8 cellular contexts compared by ENCODE assay signal in genomic region chr1:186680031-186681012, GRCh38. TPM values are rescaled to one million over a fixed set of nuclear protein-coding genes. Genes with fewer than 3 reads are reported as not detected.
DNase-seq lines count a peak whose midpoint lies in the region; ATAC-seq, FAIRE-seq and TF ChIP-seq lines count a peak whose summit lies in the region.

Gene PTGS2, minus strand, starts transcription at chr1:186680423. Its CDS starts 133 bp downstream, at chr1:186680290.

- H3K27ac Mint-ChIP-seq in astrocyte (ENCODE audit: unreplicated experiment) (peak within 1 kb of the TSS; percentile 94), progenitor cell of endocrine pancreas (peak within 1 kb of the TSS; percentile 90)

- peak; percentile 74 for TF ChIP-seq CTCF in RWPE1 (conservative IDR thresholded peaks at IDR 0.05; ENCODE audit: low read depth)
- TF ChIP-seq CTCF in astrocyte (IDR thresholded peaks at IDR 0.05; ENCODE audit: insufficient read depth, low read depth, low read length): peak; percentile 39
- TF ChIP-seq CTCF in progenitor cell of endocrine pancreas (IDR thresholded peaks at IDR 0.05; ENCODE audit: unreplicated experiment): peak; percentile 65

- peak within 1 kb of the TSS; percentile 95 for H3K4me3 Mint-ChIP-seq in astrocyte (ENCODE audit: unreplicated experiment)
- H3K4me3 Mint-ChIP-seq in progenitor cell of endocrine pancreas (ENCODE audit: low read depth): peak within 1 kb of the TSS; percentile 86

- peaks cover 2% of the 10 kb centered on the region for H3K4me1 ChIP-seq in astrocyte (ENCODE audit: insufficient read depth, low read length)

- FAIRE-seq in astrocyte (lab: Jason Lieb, UNC): peak; percentile 83

- peak; percentile 92 for ATAC-seq in GM21447 (IDR thresholded peaks at IDR 0.05; ENCODE audit: unreplicated experiment)

- no peaks in the 10 kb centered on the region for H3K27me3 ChIP-seq in astrocyte (ENCODE audit: insufficient read depth, low read length)

- peak within 1 kb of the TSS; percentile 96 for H3K9ac ChIP-seq in astrocyte (ENCODE audit: low read length)

- no peaks in the 10 kb centered on the region for H4K20me1 ChIP-seq in astrocyte (ENCODE audit: insufficient read depth, low read length)

- H3K9me3 ChIP-seq in astrocyte (ENCODE audit: insufficient read depth, low read depth, low read length): no peaks in the 10 kb centered on the region

- H3K36me3 ChIP-seq in astrocyte (ENCODE audit: insufficient read depth, low read length): peaks cover 11% of the 10 kb centered on the region

- no peaks in the 10 kb centered on the region for H3K27me3 Mint-ChIP-seq in astrocyte (ENCODE audit: low read depth, unreplicated experiment)
- H3K27me3 Mint-ChIP-seq in progenitor cell of endocrine pancreas: peaks cover 30% of the 10 kb centered on the region

- peak within 1 kb of the TSS; percentile 92 for H3K27ac ChIP-seq in RWPE1
- H3K27ac ChIP-seq in astrocyte (ENCODE audit: low read depth, low read length): peak within 1 kb of the TSS; percentile 92

- POLR2A ChIA-PET in RWPE1 (lab: Yijun Ruan, JAX; ENCODE audit: low non-redundant PET): interaction anchor here (0.7 kb wide), 1 partner anchor 200 kb away, joined by 3 read pairs; no protein-coding TSS in a partner anchor

- H3K9me3 Mint-ChIP-seq in astrocyte (ENCODE audit: unreplicated experiment) (no peaks in the 10 kb centered on the region), progenitor cell of endocrine pancreas (ENCODE audit: low read depth) (no peaks in the 10 kb centered on the region)

- peak within 1 kb of the TSS; percentile 80 for H2AFZ ChIP-seq in astrocyte (ENCODE audit: low read depth, low read length)

- CTCF ChIA-PET in RWPE1 (lab: Yijun Ruan, JAX): interaction anchor here (0.6 to 3.0 kb wide), 10 partner anchors 25 to 262 kb away, joined by 3 to 24 read pairs (median 4); no protein-coding TSS in a partner anchor

- H3K36me3 Mint-ChIP-seq in astrocyte (ENCODE audit: low read depth, unreplicated experiment) (no peaks in the 10 kb centered on the region), progenitor cell of endocrine pancreas (ENCODE audit: insufficient read depth) (no peaks in the 10 kb centered on the region)

- DNase-seq in DMS53 treated with DMSO at 0.1 percent for 48 hours (lab: John Stamatoyannopoulos, UW; ENCODE audit: unreplicated experiment) (peak; percentile 78), HUDEP-2 (lab: John Stamatoyannopoulos, UW; ENCODE audit: unreplicated experiment in 76 of 76) (peak in 59 of 76 experiments; percentile 2 to 68 (median 27)), RWPE1 (ENCODE audit: low spot score) (peak; percentile 90), astrocyte (ENCODE audit: low read depth) (peak; percentile 93), hepatic stellate cell (ENCODE audit: low spot score) (peak; percentile 80), progenitor cell of endocrine pancreas (ENCODE audit: low spot score, unreplicated experiment) (peak; percentile 63), DMS114 treated with DMSO at 0.1 percent for 48 hours (lab: John Stamatoyannopoulos, UW; ENCODE audit: unreplicated experiment) (no peak)

- H3K79me2 ChIP-seq in astrocyte (ENCODE audit: insufficient read depth, low read length): peaks cover 6% of the 10 kb centered on the region

- H3K4me3 ChIP-seq in astrocyte (ENCODE audit: insufficient read depth, low read depth, low read length): peak within 1 kb of the TSS; percentile 92

- H3K4me1 Mint-ChIP-seq in astrocyte (ENCODE audit: low read depth, unreplicated experiment) (peaks cover 4% of the 10 kb centered on the region), progenitor cell of endocrine pancreas (ENCODE audit: low read depth) (peaks cover 3% of the 10 kb centered on the region)

- H3K4me2 ChIP-seq in astrocyte (ENCODE audit: low read length): peak within 1 kb of the TSS; percentile 88

RNA-seq across cellular contexts. Expression of gene PTGS2, which starts in this region (rescaled TPM):
- total RNA-seq in astrocyte (2.5 and 4.7 TPM in 2 replicates), progenitor cell of endocrine pancreas (0.38 TPM in 1 of 2 replicates, not detected in the other)

Comparison
In these comparisons a context has a peak if more than half of its experiments do, and no peak if none do; other contexts are left out.
1. Peak in DNase-seq in progenitor cell of endocrine pancreas; RNA of the gene not detected or under 1 TPM.